ENCODE assay signal across 1 cellular context in genomic region chr1:9234223-9235122, GRCh38.
TF ChIP-seq lines count a peak whose summit lies in the region.

Gene H6PD (plus strand): TSS chr1:9234774. CDS start chr1:9244935, 10,161 bp downstream.

TF ChIP-seq in HepG2, 621 proteins besides CTCF, POLR2A, EP300 and RAD21 (continued from another document and continues in another):
- TF ChIP-seq ZNF142 (CRISPR knock-in tag; IDR thresholded peaks at IDR 0.05), result peak; percentile 24; the same call in 1 of the 2 replicates
- TF ChIP-seq ZNF264 (CRISPR knock-in tag; IDR thresholded peaks at IDR 0.05), result no peak
- TF ChIP-seq, protein P1, sequence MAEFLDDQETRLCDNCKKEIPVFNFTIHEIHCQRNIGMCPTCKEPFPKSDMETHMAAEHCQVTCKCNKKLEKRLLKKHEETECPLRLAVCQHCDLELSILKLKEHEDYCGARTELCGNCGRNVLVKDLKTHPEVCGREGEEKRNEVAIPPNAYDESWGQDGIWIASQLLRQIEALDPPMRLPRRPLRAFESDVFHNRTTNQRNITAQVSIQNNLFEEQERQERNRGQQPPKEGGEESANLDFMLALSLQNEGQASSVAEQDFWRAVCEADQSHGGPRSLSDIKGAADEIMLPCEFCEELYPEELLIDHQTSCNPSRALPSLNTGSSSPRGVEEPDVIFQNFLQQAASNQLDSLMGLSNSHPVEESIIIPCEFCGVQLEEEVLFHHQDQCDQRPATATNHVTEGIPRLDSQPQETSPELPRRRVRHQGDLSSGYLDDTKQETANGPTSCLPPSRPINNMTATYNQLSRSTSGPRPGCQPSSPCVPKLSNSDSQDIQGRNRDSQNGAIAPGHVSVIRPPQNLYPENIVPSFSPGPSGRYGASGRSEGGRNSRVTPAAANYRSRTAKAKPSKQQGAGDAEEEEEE (CRISPR knock-in tag; IDR thresholded peaks at IDR 0.05; ENCODE audit: borderline replicate concordance), result no peak; the same call in 1 of the 2 replicates
- TF ChIP-seq ZFP36L1 (CRISPR knock-in tag; IDR thresholded peaks at IDR 0.05), result no peak
- TF ChIP-seq SP1 (IDR thresholded peaks at IDR 0.05), result no peak
- peak; percentile 81 for TF ChIP-seq SP1 (CRISPR knock-in tag; IDR thresholded peaks at IDR 0.05)
- TF ChIP-seq, protein P2, sequence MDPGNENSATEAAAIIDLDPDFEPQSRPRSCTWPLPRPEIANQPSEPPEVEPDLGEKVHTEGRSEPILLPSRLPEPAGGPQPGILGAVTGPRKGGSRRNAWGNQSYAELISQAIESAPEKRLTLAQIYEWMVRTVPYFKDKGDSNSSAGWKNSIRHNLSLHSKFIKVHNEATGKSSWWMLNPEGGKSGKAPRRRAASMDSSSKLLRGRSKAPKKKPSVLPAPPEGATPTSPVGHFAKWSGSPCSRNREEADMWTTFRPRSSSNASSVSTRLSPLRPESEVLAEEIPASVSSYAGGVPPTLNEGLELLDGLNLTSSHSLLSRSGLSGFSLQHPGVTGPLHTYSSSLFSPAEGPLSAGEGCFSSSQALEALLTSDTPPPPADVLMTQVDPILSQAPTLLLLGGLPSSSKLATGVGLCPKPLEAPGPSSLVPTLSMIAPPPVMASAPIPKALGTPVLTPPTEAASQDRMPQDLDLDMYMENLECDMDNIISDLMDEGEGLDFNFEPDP (CRISPR knock-in tag; conservative IDR thresholded peaks at IDR 0.05), result no peak
- TF ChIP-seq PREB (CRISPR knock-in tag; IDR thresholded peaks at IDR 0.05), result 0 out of 2 replicates have a peak, but pooled peaks have one; percentile 49
- peak; percentile 14; the same call in 1 of the 2 replicates for TF ChIP-seq KDM3A (CRISPR knock-in tag; IDR thresholded peaks at IDR 0.05; ENCODE audit: low read depth)
- TF ChIP-seq CREM (IDR thresholded peaks at IDR 0.05), result peak; percentile 40; the same call in 1 of the 2 replicates
- TF ChIP-seq CREM (CRISPR knock-in tag; IDR thresholded peaks at IDR 0.05), result no peak
- 0 out of 2 replicates have a peak, but pooled peaks have one; percentile 65 for TF ChIP-seq BORCS8-MEF2B (CRISPR knock-in tag; IDR thresholded peaks at IDR 0.05)
- TF ChIP-seq ZFP62 (CRISPR knock-in tag; IDR thresholded peaks at IDR 0.05), result no peak
- TF ChIP-seq SRF (IDR thresholded peaks at IDR 0.05; ENCODE audit: low read depth, low read length), result no peak
- no peak for TF ChIP-seq ZNF557 (CRISPR knock-in tag; IDR thresholded peaks at IDR 0.05)
- no peak for TF ChIP-seq EZH2 (conservative IDR thresholded peaks at IDR 0.05; ENCODE audit: low read depth, low read length)
- TF ChIP-seq SP140L (CRISPR knock-in tag; IDR thresholded peaks at IDR 0.05; ENCODE audit: borderline replicate concordance), result no peak
- peak; percentile 64 for TF ChIP-seq AGO2 (optimal IDR thresholded peaks at IDR 0.05; ENCODE audit: low read depth, low read length)
- TF ChIP-seq HNRNPH1 (optimal IDR thresholded peaks at IDR 0.05; ENCODE audit: low read depth, low read length), result no peak
- TF ChIP-seq SATB2 (CRISPR knock-in tag; IDR thresholded peaks at IDR 0.05), result 0 out of 2 replicates have a peak, but pooled peaks have one; percentile 80
- TF ChIP-seq GABPA (IDR thresholded peaks at IDR 0.05; ENCODE audit: low read depth, low read length), result peak; percentile 27; the same call in 1 of the 2 replicates
- peak; percentile 26 for TF ChIP-seq GABPA (CRISPR knock-in tag; IDR thresholded peaks at IDR 0.05; ENCODE audit: low read depth)
- TF ChIP-seq TBL1XR1 (IDR thresholded peaks at IDR 0.05; ENCODE audit: borderline replicate concordance, low read length, partially characterized antibody), result no peak
- TF ChIP-seq MYNN (CRISPR knock-in tag; IDR thresholded peaks at IDR 0.05; ENCODE audit: low read depth), result no peak
- TF ChIP-seq ZNF841 (CRISPR knock-in tag; IDR thresholded peaks at IDR 0.05; ENCODE audit: borderline replicate concordance), result peak; percentile 81; the same call in 1 of the 2 replicates
- 0 out of 2 replicates have a peak, but pooled peaks have one; percentile 38 for TF ChIP-seq FLYWCH1 (CRISPR knock-in tag; IDR thresholded peaks at IDR 0.05)
- TF ChIP-seq, protein P3, sequence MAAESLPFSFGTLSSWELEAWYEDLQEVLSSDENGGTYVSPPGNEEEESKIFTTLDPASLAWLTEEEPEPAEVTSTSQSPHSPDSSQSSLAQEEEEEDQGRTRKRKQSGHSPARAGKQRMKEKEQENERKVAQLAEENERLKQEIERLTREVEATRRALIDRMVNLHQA (CRISPR knock-in tag; IDR thresholded peaks at IDR 0.05), result no peak
- TF ChIP-seq PRDM10 (CRISPR knock-in tag; IDR thresholded peaks at IDR 0.05; ENCODE audit: low read depth), result no peak
- TF ChIP-seq ZNF660 (CRISPR knock-in tag; IDR thresholded peaks at IDR 0.05; ENCODE audit: borderline replicate concordance, low read depth), result no peak
- no peak; the same call in 1 of the 2 replicates for TF ChIP-seq KAT8 (CRISPR knock-in tag; IDR thresholded peaks at IDR 0.05)
- TF ChIP-seq BCL6 (CRISPR knock-in tag; IDR thresholded peaks at IDR 0.05), result no peak
- 0 out of 2 replicates have a peak, but pooled peaks have one; percentile 25 for TF ChIP-seq ETS1 (CRISPR knock-in tag; IDR thresholded peaks at IDR 0.05)
- TF ChIP-seq, protein P4, sequence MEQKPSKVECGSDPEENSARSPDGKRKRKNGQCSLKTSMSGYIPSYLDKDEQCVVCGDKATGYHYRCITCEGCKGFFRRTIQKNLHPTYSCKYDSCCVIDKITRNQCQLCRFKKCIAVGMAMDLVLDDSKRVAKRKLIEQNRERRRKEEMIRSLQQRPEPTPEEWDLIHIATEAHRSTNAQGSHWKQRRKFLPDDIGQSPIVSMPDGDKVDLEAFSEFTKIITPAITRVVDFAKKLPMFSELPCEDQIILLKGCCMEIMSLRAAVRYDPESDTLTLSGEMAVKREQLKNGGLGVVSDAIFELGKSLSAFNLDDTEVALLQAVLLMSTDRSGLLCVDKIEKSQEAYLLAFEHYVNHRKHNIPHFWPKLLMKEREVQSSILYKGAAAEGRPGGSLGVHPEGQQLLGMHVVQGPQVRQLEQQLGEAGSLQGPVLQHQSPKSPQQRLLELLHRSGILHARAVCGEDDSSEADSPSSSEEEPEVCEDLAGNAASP (CRISPR knock-in tag; IDR thresholded peaks at IDR 0.05; ENCODE audit: borderline replicate concordance), result peak; percentile 52; the same call in 1 of the 2 replicates
- TF ChIP-seq SIX1 (CRISPR knock-in tag; IDR thresholded peaks at IDR 0.05; ENCODE audit: borderline replicate concordance), result no peak
- peak; percentile 92 for TF ChIP-seq ZNF225 (CRISPR knock-in tag; IDR thresholded peaks at IDR 0.05)
- TF ChIP-seq ZNF772 (CRISPR knock-in tag; IDR thresholded peaks at IDR 0.05), result no peak; the same call in 1 of the 2 replicates
- TF ChIP-seq NR2F2 (IDR thresholded peaks at IDR 0.05; ENCODE audit: borderline replicate concordance, low read depth), result peak; percentile 81; the same call in 1 of the 2 replicates
- TF ChIP-seq ZSCAN22 (CRISPR knock-in tag; IDR thresholded peaks at IDR 0.05), result 0 out of 2 replicates have a peak, but pooled peaks have one; percentile 36
- TF ChIP-seq TGIF2 (CRISPR knock-in tag; IDR thresholded peaks at IDR 0.05), result no peak; the same call in 1 of the 2 replicates
- TF ChIP-seq SKI (IDR thresholded peaks at IDR 0.05; ENCODE audit: partially characterized antibody), result peak; percentile 37
- no peak for TF ChIP-seq ZNF737 (CRISPR knock-in tag; IDR thresholded peaks at IDR 0.05; ENCODE audit: borderline replicate concordance)
- TF ChIP-seq AGO1 (IDR thresholded peaks at IDR 0.05; ENCODE audit: low read depth, low read length, poor library complexity, severe bottlenecking), result no peak
- no peak for TF ChIP-seq STAT6 (CRISPR knock-in tag; IDR thresholded peaks at IDR 0.05; ENCODE audit: borderline replicate concordance)
- TF ChIP-seq FOXM1 (CRISPR knock-in tag; IDR thresholded peaks at IDR 0.05), result peak; percentile 74; the same call in 1 of the 2 replicates
